In genomic region chr11:7520981-7521487, GRCh38 we compare ENCODE assay signal across 9 cellular contexts. TPM values are rescaled to one million over a fixed set of nuclear protein-coding genes. Genes with fewer than 3 reads are reported as not detected.
A peak's percentile ranks its signal among the peaks of the same experiment; 100 is the strongest.
DNase-seq lines count a peak whose midpoint lies in the region; ATAC-seq and TF ChIP-seq lines count a peak whose summit lies in the region.
"Had no signal": no experiment of that assay in that cellular context is flagged by ENCODE, and none has a peak within 500 bp of the region (broad histone marks: within the 10 kb centered on the region; RNA-seq: fewer than 3 reads in every experiment).

No MANE protein-coding gene starts in this region.

- DNase-seq in activated CD4-positive, alpha-beta T cell treated with anti-CD3 and anti-CD28 coated beads for 36 hours = no peak
- no peak for DNase-seq in activated CD4-positive, alpha-beta T cell treated with anti-CD3 and anti-CD28 coated beads, Interleukin-2, amount 50 U/mL, for 48 hours
- DNase-seq in SKM-1 treated with dmso at 0.1 percent for 144 hours (lab: John Stamatoyannopoulos, UW; ENCODE audit: unreplicated experiment) = peak; percentile 33
- DNase-seq in superior temporal gyrus (ENCODE audit: extremely low spot score) = peak; percentile 45
- DNase-seq in CD8-positive, alpha-beta memory T cell = no peak
- no peak for DNase-seq in mesothelial cell of epicardium (ENCODE audit: low spot score in 2 of 2, unreplicated experiment in 2 of 2)
- DNase-seq in foreskin fibroblast = no peak
- DNase-seq: 8988T had no signal

- intact Hi-C loops in activated CD4-positive, alpha-beta T cell treated with anti-CD3 and anti-CD28 coated beads for 36 hours (cut with DNase I, micrococcal nuclease) = no loop called here

- no peak overlapping the region for H3K4me3 ChIP-seq in CD8-positive, alpha-beta memory T cell (ENCODE audit: low read length)
- H3K4me3 ChIP-seq in foreskin fibroblast (ENCODE audit: low read depth in 1 of 2, low read length in 2 of 2) = no peak overlapping the region

- H3K9me3 Mint-ChIP-seq in activated CD4-positive, alpha-beta T cell treated with anti-CD3 and anti-CD28 coated beads for 36 hours (ENCODE audit: low read depth) = no peaks in the 10 kb centered on the region
- H3K9me3 Mint-ChIP-seq in CD8-positive, alpha-beta memory T cell = no peaks in the 10 kb centered on the region
- H3K9me3 Mint-ChIP-seq in mesothelial cell of epicardium = peaks cover 8% of the 10 kb centered on the region

- CTCF ChIA-PET in activated CD4-positive, alpha-beta T cell treated with anti-CD3 and anti-CD28 coated beads for 36 hours (lab: Charles Lee) = interaction anchor here (0.6 to 2.0 kb wide), 12 partner anchors 8 to 819 kb away, joined by 3 to 17 read pairs (median 4); no protein-coding TSS in a partner anchor
- CTCF ChIA-PET in CD8-positive, alpha-beta memory T cell (lab: Charles Lee) = interaction anchor here (1.0 to 2.1 kb wide), 4 partner anchors 9 to 17 kb away, joined by 3 to 7 read pairs (median 4); no protein-coding TSS in a partner anchor

- no peaks in the 10 kb centered on the region for H3K27me3 ChIP-seq in CD8-positive, alpha-beta memory T cell (ENCODE audit: insufficient read depth, low read length, poor library complexity, severe bottlenecking)

- TF ChIP-seq CTCF in mesothelial cell of epicardium (IDR thresholded peaks at IDR 0.05; ENCODE audit: unreplicated experiment) (no peak), foreskin fibroblast (IDR thresholded peaks at IDR 0.05; ENCODE audit: low read depth, low read length) (no peak)

- POLR2A ChIA-PET in activated CD4-positive, alpha-beta T cell treated with anti-CD3 and anti-CD28 coated beads for 36 hours (lab: Charles Lee) = interaction anchor here (1.0 kb wide), 1 partner anchor 8 kb away, joined by 3 read pairs; no protein-coding TSS in a partner anchor
- POLR2A ChIA-PET in CD8-positive, alpha-beta memory T cell (lab: Charles Lee) = no interaction called here

- peak; percentile 83 for ATAC-seq in activated CD4-positive, alpha-beta T cell treated with anti-CD3 and anti-CD28 coated beads for 36 hours
- ATAC-seq in HG03039 (IDR thresholded peaks at IDR 0.05; ENCODE audit: unreplicated experiment) = peak; percentile 59

- H3K4me3 Mint-ChIP-seq in activated CD4-positive, alpha-beta T cell treated with anti-CD3 and anti-CD28 coated beads for 36 hours = no peak overlapping the region
- no peak overlapping the region for H3K4me3 Mint-ChIP-seq in CD8-positive, alpha-beta memory T cell
- no peak overlapping the region for H3K4me3 Mint-ChIP-seq in mesothelial cell of epicardium

- H3K4me1 ChIP-seq in CD8-positive, alpha-beta memory T cell (ENCODE audit: insufficient read depth, low read length) = peaks cover 18% of the 10 kb centered on the region

- no peak overlapping the region for H3K27ac Mint-ChIP-seq in activated CD4-positive, alpha-beta T cell treated with anti-CD3 and anti-CD28 coated beads for 36 hours
- no peak overlapping the region for H3K27ac Mint-ChIP-seq in CD8-positive, alpha-beta memory T cell
- no peak overlapping the region for H3K27ac Mint-ChIP-seq in mesothelial cell of epicardium

- H3K4me1 Mint-ChIP-seq in activated CD4-positive, alpha-beta T cell treated with anti-CD3 and anti-CD28 coated beads for 36 hours = peaks cover 49% of the 10 kb centered on the region
- peaks cover 34 to 49% (median 38%) of the 10 kb centered on the region in 3 donors for H3K4me1 Mint-ChIP-seq in CD8-positive, alpha-beta memory T cell
- peaks cover 20% of the 10 kb centered on the region for H3K4me1 Mint-ChIP-seq in mesothelial cell of epicardium

- no peaks in the 10 kb centered on the region for H3K9me3 ChIP-seq in CD8-positive, alpha-beta memory T cell (ENCODE audit: low read length)

- H3K27me3 Mint-ChIP-seq in activated CD4-positive, alpha-beta T cell treated with anti-CD3 and anti-CD28 coated beads for 36 hours = no peaks in the 10 kb centered on the region
- no peaks in the 10 kb centered on the region for H3K27me3 Mint-ChIP-seq in CD8-positive, alpha-beta memory T cell
- H3K27me3 Mint-ChIP-seq in mesothelial cell of epicardium (ENCODE audit: low read depth) = no peaks in the 10 kb centered on the region

- no peaks in the 10 kb centered on the region for H3K36me3 ChIP-seq in CD8-positive, alpha-beta memory T cell (ENCODE audit: insufficient read depth, low read length)

- peaks cover 2% of the 10 kb centered on the region for H3K36me3 Mint-ChIP-seq in activated CD4-positive, alpha-beta T cell treated with anti-CD3 and anti-CD28 coated beads for 36 hours (ENCODE audit: low read depth)
- H3K36me3 Mint-ChIP-seq in CD8-positive, alpha-beta memory T cell = peaks cover 0 to 2% (median 0%) of the 10 kb centered on the region in 3 donors
- peaks cover 22% of the 10 kb centered on the region for H3K36me3 Mint-ChIP-seq in mesothelial cell of epicardium

- no peak overlapping the region for H3K27ac ChIP-seq in CD8-positive, alpha-beta memory T cell (ENCODE audit: low read depth, low read length)

RNA-seq across cellular contexts. Expression of gene PPFIBP2, which starts 7.2 kb away (rescaled TPM):
- 10 to 100 TPM in 1 of 2 experiments, 1 to 10 TPM in 1; 7.9 to 13.2 TPM for total RNA-seq in activated CD4-positive, alpha-beta T cell treated with anti-CD3 and anti-CD28 coated beads for 36 hours
- total RNA-seq in CD8-positive, alpha-beta memory T cell = 1 to 10 TPM; 3.9 to 4.4 TPM
- 6.8 TPM for polyA plus RNA-seq in CD8-positive, alpha-beta memory T cell
- 65.8 to 73.8 TPM (median 69.1 TPM) in 3 replicates for total RNA-seq in mesothelial cell of epicardium

RNA-seq across cellular contexts. Expression of gene OLFML1, which starts 35.7 kb away (rescaled TPM):
- not detected for total RNA-seq in activated CD4-positive, alpha-beta T cell treated with anti-CD3 and anti-CD28 coated beads for 36 hours
- total RNA-seq in CD8-positive, alpha-beta memory T cell = not detected
- polyA plus RNA-seq in CD8-positive, alpha-beta memory T cell = not detected
- total RNA-seq in mesothelial cell of epicardium = 45.3 to 47.7 TPM (median 45.6 TPM) in 3 replicates

Comparison
In these comparisons a context has a peak if more than half of its experiments do, and no peak if none do; other contexts are left out.
1. DNase-seq: peak in SKM-1 treated with dmso at 0.1 percent for 144 hours (single experiment) and superior temporal gyrus (single experiment); none in activated CD4-positive, alpha-beta T cell treated with anti-CD3 and anti-CD28 coated beads for 36 hours (single experiment), activated CD4-positive, alpha-beta T cell treated with anti-CD3 and anti-CD28 coated beads, Interleukin-2, amount 50 U/mL, for 48 hours (0 of 2), CD8-positive, alpha-beta memory T cell (0 of 5), mesothelial cell of epicardium (0 of 2) and foreskin fibroblast (0 of 2).
2. RNA of gene OLFML1, which starts 35.7 kb away (total RNA-seq): 45.3 to 47.7 TPM in mesothelial cell of epicardium; not detected in activated CD4-positive, alpha-beta T cell treated with anti-CD3 and anti-CD28 coated beads for 36 hours and not detected in CD8-positive, alpha-beta memory T cell; every median in the first group is over 10 times any median in the second.